1 cellular context compared by ENCODE assay signal in genomic region chr22:29080061-29080975, GRCh38.
TF ChIP-seq lines count a peak whose summit lies in the region.

No MANE protein-coding gene starts in this region.

TF ChIP-seq in HEK293, 187 proteins besides CTCF, POLR2A, EP300 and RAD21 (continued from another document):
- TF ChIP-seq ZBTB20 (tag by site-specific recombination; IDR thresholded peaks at IDR 0.05) (0 out of 2 replicates have a peak, but pooled peaks have one; percentile 44), BCL6B (tag by site-specific recombination; IDR thresholded peaks at IDR 0.05) (no peak), ZNF423 (tag by site-specific recombination; IDR thresholded peaks at IDR 0.05) (no peak), ZBTB44 (tag by site-specific recombination; IDR thresholded peaks at IDR 0.05) (peak; percentile 49; the same call in 1 of the 2 replicates), ZEB2 (tag by site-specific recombination; IDR thresholded peaks at IDR 0.05) (peak; percentile 54; the same call in 1 of the 2 replicates), ZNF23 (tag by site-specific recombination; IDR thresholded peaks at IDR 0.05; ENCODE audit: borderline replicate concordance) (no peak), ZBTB10 (tag by site-specific recombination; IDR thresholded peaks at IDR 0.05) (no peak), SALL2 (tag by site-specific recombination; IDR thresholded peaks at IDR 0.05; ENCODE audit: borderline replicate concordance) (no peak), ZBTB11 (tag by site-specific recombination; conservative IDR thresholded peaks at IDR 0.05; ENCODE audit: low read depth) (no peak), ZBTB48 (tag by site-specific recombination; IDR thresholded peaks at IDR 0.05) (no peak), GLI4 (tag by site-specific recombination; IDR thresholded peaks at IDR 0.05) (no peak), SP7 (tag by site-specific recombination; IDR thresholded peaks at IDR 0.05) (peak; percentile 96), GFI1B (tag by site-specific recombination; IDR thresholded peaks at IDR 0.05) (0 out of 2 replicates have a peak, but pooled peaks have one; percentile 19), ZNF133 (tag by site-specific recombination; IDR thresholded peaks at IDR 0.05) (no peak)
- TF ChIP-seq, protein P1, sequence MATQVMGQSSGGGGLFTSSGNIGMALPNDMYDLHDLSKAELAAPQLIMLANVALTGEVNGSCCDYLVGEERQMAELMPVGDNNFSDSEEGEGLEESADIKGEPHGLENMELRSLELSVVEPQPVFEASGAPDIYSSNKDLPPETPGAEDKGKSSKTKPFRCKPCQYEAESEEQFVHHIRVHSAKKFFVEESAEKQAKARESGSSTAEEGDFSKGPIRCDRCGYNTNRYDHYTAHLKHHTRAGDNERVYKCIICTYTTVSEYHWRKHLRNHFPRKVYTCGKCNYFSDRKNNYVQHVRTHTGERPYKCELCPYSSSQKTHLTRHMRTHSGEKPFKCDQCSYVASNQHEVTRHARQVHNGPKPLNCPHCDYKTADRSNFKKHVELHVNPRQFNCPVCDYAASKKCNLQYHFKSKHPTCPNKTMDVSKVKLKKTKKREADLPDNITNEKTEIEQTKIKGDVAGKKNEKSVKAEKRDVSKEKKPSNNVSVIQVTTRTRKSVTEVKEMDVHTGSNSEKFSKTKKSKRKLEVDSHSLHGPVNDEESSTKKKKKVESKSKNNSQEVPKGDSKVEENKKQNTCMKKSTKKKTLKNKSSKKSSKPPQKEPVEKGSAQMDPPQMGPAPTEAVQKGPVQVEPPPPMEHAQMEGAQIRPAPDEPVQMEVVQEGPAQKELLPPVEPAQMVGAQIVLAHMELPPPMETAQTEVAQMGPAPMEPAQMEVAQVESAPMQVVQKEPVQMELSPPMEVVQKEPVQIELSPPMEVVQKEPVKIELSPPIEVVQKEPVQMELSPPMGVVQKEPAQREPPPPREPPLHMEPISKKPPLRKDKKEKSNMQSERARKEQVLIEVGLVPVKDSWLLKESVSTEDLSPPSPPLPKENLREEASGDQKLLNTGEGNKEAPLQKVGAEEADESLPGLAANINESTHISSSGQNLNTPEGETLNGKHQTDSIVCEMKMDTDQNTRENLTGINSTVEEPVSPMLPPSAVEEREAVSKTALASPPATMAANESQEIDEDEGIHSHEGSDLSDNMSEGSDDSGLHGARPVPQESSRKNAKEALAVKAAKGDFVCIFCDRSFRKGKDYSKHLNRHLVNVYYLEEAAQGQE (tag by site-specific recombination; IDR thresholded peaks at IDR 0.05), result no peak
